Comparison of ENCODE assay signal across 24 cellular contexts in the genomic region with DNA sequence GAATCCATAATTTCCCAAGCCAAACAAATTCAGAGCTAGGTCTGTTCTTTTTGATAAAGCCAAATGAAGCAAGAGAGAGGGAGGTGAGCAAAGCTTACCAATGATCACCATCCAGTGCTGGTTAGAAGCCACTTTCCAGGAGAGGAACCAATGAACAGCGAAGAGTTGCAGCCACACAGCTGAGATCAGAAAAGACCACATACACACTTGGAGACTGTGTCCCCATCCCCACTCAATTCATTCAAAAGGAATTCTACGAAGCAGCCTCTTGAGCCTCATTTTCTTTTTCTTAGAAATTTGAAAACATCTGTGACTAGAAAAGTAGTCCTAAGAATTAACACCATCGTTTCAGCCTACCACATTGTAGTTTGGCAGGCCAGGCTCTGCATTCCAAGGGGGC. TPM values are rescaled to one million over a fixed set of nuclear protein-coding genes. Genes with fewer than 3 reads are reported as not detected.
"Had no signal": no experiment of that assay in that cellular context is flagged by ENCODE, and none has a peak within 500 bp of the region (broad histone marks: within the 10 kb centered on the region; RNA-seq: fewer than 3 reads in every experiment).

No MANE protein-coding gene starts in this region.

- H3K4me3 Mint-ChIP-seq: activated naive CD8-positive, alpha-beta T cell treated with anti-CD3 and anti-CD28 coated beads, Interleukin-2, amount 10 ng/mL, durations not matched to agents 7 days and 5 days; natural killer cell; type B pancreatic cell had no signal

- ATAC-seq: natural killer cell; right cardiac atrium; stimulated activated naive CD8-positive, alpha-beta T cell treated with anti-CD3 and anti-CD28 coated beads, Interleukin-15, Interleukin-2, amounts not matched to agents 100 U/mL and 50 U/mL, for 24 hours had no signal

- H3K9ac ChIP-seq: SK-N-SH had no signal

- H3K27ac Mint-ChIP-seq: activated naive CD8-positive, alpha-beta T cell treated with anti-CD3 and anti-CD28 coated beads, Interleukin-2, amount 10 ng/mL, durations not matched to agents 7 days and 5 days; type B pancreatic cell had no signal

- H3K27me3 Mint-ChIP-seq: activated naive CD8-positive, alpha-beta T cell treated with anti-CD3 and anti-CD28 coated beads, Interleukin-2, amount 10 ng/mL, durations not matched to agents 7 days and 5 days had no signal

- H3K27me3 ChIP-seq: esophagus squamous epithelium, suprapubic skin had no signal

- H3K9me2 ChIP-seq: SK-N-SH had no signal

- H3K4me2 ChIP-seq: SK-N-SH had no signal

- H3K9me3 Mint-ChIP-seq: activated naive CD8-positive, alpha-beta T cell treated with anti-CD3 and anti-CD28 coated beads, Interleukin-2, amount 10 ng/mL, durations not matched to agents 7 days and 5 days; natural killer cell; type B pancreatic cell had no signal

- H3K4me3 ChIP-seq: esophagus squamous epithelium, left ventricle myocardium inferior, suprapubic skin had no signal

- DNase-seq: activated CD4-positive, alpha-beta T cell treated with anti-CD3 and anti-CD28 coated beads for 48 hours; activated CD8-positive, alpha-beta memory T cell treated with anti-CD3 and anti-CD28 coated beads, Interleukin-2, amount 50 U/mL, for 48 hours; activated effector memory CD4-positive, alpha-beta T cell treated with Interleukin-2 at 50 U/mL for 16 hours; activated naive CD8-positive, alpha-beta T cell treated with anti-CD3 and anti-CD28 coated beads, Interleukin-2, amount 10 ng/mL, durations not matched to agents 7 days and 5 days; anterior cingulate cortex; cortex of kidney; effector CD8-positive, alpha-beta T cell; esophagus squamous epithelium; hypothalamus; kidney; left ventricle myocardium inferior; natural killer cell; nucleus accumbens; posterior cingulate gyrus; right cardiac atrium; SK-N-SH; small intestine; stimulated activated CD4-positive, alpha-beta T cell treated with anti-CD3 and anti-CD28 coated beads, Interleukin-4, amount 100 ng/mL, for 24 hours; stimulated activated naive CD8-positive, alpha-beta T cell treated with anti-CD3 and anti-CD28 coated beads, Interleukin-15, Interleukin-2, amounts not matched to agents 100 U/mL and 50 U/mL, for 24 hours; T-helper 1 cell had no signal

- H3K27ac ChIP-seq: suprapubic skin had no signal

- H3K9me3 ChIP-seq: esophagus squamous epithelium, left ventricle myocardium inferior, SK-N-SH, suprapubic skin had no signal

RNA-seq across cellular contexts. Expression of gene CHRNB2, which starts 18.2 kb away (rescaled TPM):
- total RNA-seq: activated naive CD8-positive, alpha-beta T cell treated with anti-CD3 and anti-CD28 coated beads, Interleukin-2, amount 10 ng/mL, durations not matched to agents 7 days and 5 days; endothelial cell of umbilical vein; fibroblast of villous mesenchyme; left ventricle myocardium inferior; natural killer cell; right cardiac atrium had no signal

RNA-seq across cellular contexts. Expression of gene SHE, which starts 47.2 kb away (rescaled TPM):
- total RNA-seq: activated naive CD8-positive, alpha-beta T cell treated with anti-CD3 and anti-CD28 coated beads, Interleukin-2, amount 10 ng/mL, durations not matched to agents 7 days and 5 days; fibroblast of villous mesenchyme had no signal

RNA-seq across cellular contexts. Expression of gene TDRD10, which starts 47.4 kb away (rescaled TPM):
- total RNA-seq: activated naive CD8-positive, alpha-beta T cell treated with anti-CD3 and anti-CD28 coated beads, Interleukin-2, amount 10 ng/mL, durations not matched to agents 7 days and 5 days; fibroblast of villous mesenchyme had no signal
